9 cellular contexts compared by ENCODE assay signal in the genomic region with DNA sequence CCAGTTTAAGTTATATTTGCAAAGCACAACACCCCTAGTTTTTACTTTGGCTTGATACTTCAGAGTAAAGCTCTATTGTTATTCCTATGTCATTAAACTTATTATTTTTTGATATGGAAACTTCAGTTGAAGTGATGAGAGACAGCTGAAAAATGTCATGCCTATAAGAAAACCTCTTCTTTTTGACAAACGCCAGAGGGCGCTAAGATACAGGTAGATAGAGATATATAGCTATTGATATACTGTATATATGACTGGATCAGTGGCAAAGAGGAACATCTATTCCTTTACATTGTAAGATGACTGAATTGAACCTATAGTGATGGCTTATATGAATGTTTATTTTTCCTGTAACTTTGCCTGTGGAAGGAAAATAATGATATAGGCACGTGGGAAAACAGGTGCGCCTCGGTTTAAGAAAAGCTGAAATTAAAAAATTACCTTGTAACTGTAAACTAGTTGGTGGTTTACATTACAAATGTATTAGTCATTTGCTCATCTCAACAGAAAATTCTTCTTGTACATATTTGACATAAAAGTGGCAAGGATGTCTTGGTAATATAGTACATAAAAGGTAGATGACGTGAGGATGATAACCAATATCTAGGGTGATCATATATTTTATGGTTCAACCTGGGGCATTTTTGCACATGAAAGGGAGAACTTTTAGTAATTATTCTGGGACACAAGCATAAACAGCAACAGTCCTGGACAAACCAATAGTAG.
DNase-seq lines count a peak whose midpoint lies in the region; ATAC-seq and TF ChIP-seq lines count a peak whose summit lies in the region.
"Had no signal": no experiment of that assay in that cellular context is flagged by ENCODE, and none has a peak within 500 bp of the region (broad histone marks: within the 10 kb centered on the region; RNA-seq: fewer than 3 reads in every experiment).

No MANE protein-coding gene starts in this region.

- no peaks in the 10 kb centered on the region for H3K9me3 ChIP-seq in SK-N-MC (ENCODE audit: low read depth, low read length)
- no peaks in the 10 kb centered on the region for H3K9me3 ChIP-seq in right lobe of liver

- no peaks in the 10 kb centered on the region for H3K27me3 ChIP-seq in right lobe of liver

- intact Hi-C loops in right lobe of liver (cut with DNase I), result no loop called here

- H3K36me3 ChIP-seq in SK-N-MC (ENCODE audit: insufficient read depth, low read length), result no peaks in the 10 kb centered on the region
- no peaks in the 10 kb centered on the region for H3K36me3 ChIP-seq in right lobe of liver

- TF ChIP-seq CTCF in GM10266 (IDR thresholded peaks at IDR 0.05; ENCODE audit: control insufficient read depth, insufficient read depth, low read depth, missing control alignments), result peak; percentile 61
- peak; percentile 59 for TF ChIP-seq CTCF in choroid plexus epithelial cell (conservative IDR thresholded peaks at IDR 0.05; ENCODE audit: low read depth, low read length)
- peak; percentile 73 to 81 (median 74) for TF ChIP-seq CTCF in right lobe of liver (IDR thresholded peaks at IDR 0.05)

- H3K4me1 ChIP-seq in right lobe of liver, result peaks cover 0 to 8% (median 0%) of the 10 kb centered on the region in 4 donors

- 56% methylated on average over 6 of the region's 6 CpGs for WGBS in right lobe of liver (ENCODE audit: insufficient coverage, low coverage, low lambda C conversion rate, missing lambda C conversion rate)

- H3K27ac ChIP-seq in SK-N-MC (no peak overlapping the region), right lobe of liver (no peak overlapping the region)

- peak; percentile 64 for DNase-seq in A172 (ENCODE audit: low spot score)
- peak; percentile 45 for DNase-seq in GM10266 (ENCODE audit: extremely low spot score)
- DNase-seq in NCI-H1417 (lab: John Stamatoyannopoulos, UW), result peak; percentile 59 to 91 (median 66)
- peak; percentile 85 for DNase-seq in SK-N-MC (ENCODE audit: low read depth, low spot score)
- peak; percentile 95 for DNase-seq in choroid plexus epithelial cell (ENCODE audit: low read depth)
- DNase-seq in right lobe of liver, result peak in 1 of 3 donors; percentile 58
- DNase-seq in stromal cell of bone marrow (ENCODE audit: low read depth), result peak; percentile 70

- H3K9ac ChIP-seq in SK-N-MC (ENCODE audit: insufficient read length), result no peak overlapping the region

- no peak overlapping the region for H3K4me3 ChIP-seq in SK-N-MC
- H3K4me3 ChIP-seq in choroid plexus epithelial cell (ENCODE audit: low read depth, low read length), result no peak overlapping the region
- H3K4me3 ChIP-seq in right lobe of liver, result no peak overlapping the region
- H3K4me3 ChIP-seq: skin epidermis had no signal

- ATAC-seq in HG02678 (IDR thresholded peaks at IDR 0.05; ENCODE audit: unreplicated experiment) (peak; percentile 86), right lobe of liver (peak; percentile 82 to 92 (median 85))

- no peak for TF ChIP-seq POLR2A in right lobe of liver (IDR thresholded peaks at IDR 0.05)
